In genomic region chrY:7518387-7518786, GRCh38 we compare ENCODE assay signal across 11 cellular contexts.
"Had no signal": no experiment of that assay in that cellular context is flagged by ENCODE, and none has a peak within 500 bp of the region (broad histone marks: within the 10 kb centered on the region; RNA-seq: fewer than 3 reads in every experiment).

No MANE protein-coding gene starts in this region.

- H3K4me1 ChIP-seq: HAP-1 had no signal

- H3K27ac ChIP-seq: GM23248 had no signal

- DNase-seq: GM23248, GOT3, H7, H9, HCEC 1CT, HFFc6 had no signal

- H3K9me3 ChIP-seq: HAP-1 had no signal

- H3K9ac ChIP-seq: GM23248 had no signal

- H3K4me3 ChIP-seq: GM23248, GM23338, HAP-1 had no signal

- H3K36me3 ChIP-seq: HAP-1 had no signal

- H2AFZ ChIP-seq: GM23248, GM23338 had no signal

- H3K4me2 ChIP-seq: GM23338 had no signal

- ATAC-seq: GM23338, HCT116 had no signal

- FAIRE-seq: H1, H54 had no signal
